35 cellular contexts compared by ENCODE assay signal in genomic region chr11:115480611-115481010, GRCh38. TPM values are rescaled to one million over a fixed set of nuclear protein-coding genes. Genes with fewer than 3 reads are reported as not detected.
"Had no signal": no experiment of that assay in that cellular context is flagged by ENCODE, and none has a peak within 500 bp of the region (broad histone marks: within the 10 kb centered on the region; RNA-seq: fewer than 3 reads in every experiment).

No MANE protein-coding gene starts in this region.

- H3K9me3 ChIP-seq: adrenal gland, body of pancreas, colonic mucosa, esophagus squamous epithelium, gastroesophageal sphincter, heart left ventricle had no signal

- H3K36me3 Mint-ChIP-seq: activated naive CD4-positive, alpha-beta T cell treated with anti-CD3 and anti-CD28 coated beads, Interleukin-2, amount 50 U/mL, for 24 hours; activated naive CD8-positive, alpha-beta T cell treated with anti-CD3 and anti-CD28 coated beads for 36 hours had no signal

- H3K27ac Mint-ChIP-seq: activated B cell treated with CpG ODN at 0.5 μM for 24 hours; activated CD8-positive, alpha-beta T cell treated with anti-CD3 and anti-CD28 coated beads for 36 hours; activated naive CD4-positive, alpha-beta T cell treated with anti-CD3 and anti-CD28 coated beads for 36 hours; activated naive CD4-positive, alpha-beta T cell treated with anti-CD3 and anti-CD28 coated beads, Interleukin-2, amount 50 U/mL, for 24 hours; activated naive CD8-positive, alpha-beta T cell treated with anti-CD3 and anti-CD28 coated beads for 36 hours; activated naive CD8-positive, alpha-beta T cell treated with anti-CD3 and anti-CD28 coated beads, Interleukin-2, amount 50 U/mL, for 24 hours; activated T-helper 1 cell treated with anti-CD3 and anti-CD28 coated beads, Interleukin-12 subunit alpha, Interleukin-12 subunit beta, Interleukin-2, Interleukin-4 antibody, amounts not matched to agents 30 ng/mL and 10 ng/mL and 1 ng/mL, durations not matched to agents 14 hours and 24 hours and 36 hours; activated T-helper 2 cell treated with anti-CD3 and anti-CD28 coated beads, Interferon-gamma antibody, Interleukin-2, Interleukin-4, amounts not matched to agents 10 μg/mL and 5 μg/mL and 100 μg/mL, durations not matched to agents 14 hours and 24 hours and 36 hours; T-helper 17 cell; T-helper 2 cell treated with Interferon-gamma antibody and Interleukin-4, amounts not matched to agents 5 μg/mL and 100 μg/mL, for 36 hours had no signal

- DNase-seq: activated B cell treated with CpG ODN at 0.5 μM for 24 hours; activated CD4-positive, alpha-beta T cell treated with anti-CD3 and anti-CD28 coated beads for 48 hours; activated CD4-positive, alpha-beta T cell treated with anti-CD3 and anti-CD28 coated beads, Interleukin-2, amount 50 U/mL, for 1 hour; activated CD4-positive, alpha-beta T cell treated with anti-CD3 and anti-CD28 coated beads, Interleukin-2, amount 50 U/mL, for 48 hours; activated CD8-positive, alpha-beta memory T cell treated with anti-CD3 and anti-CD28 coated beads for 24 hours; activated CD8-positive, alpha-beta memory T cell treated with anti-CD3 and anti-CD28 coated beads, Interleukin-2, amount 50 U/mL, for 4 hours; activated CD8-positive, alpha-beta T cell treated with anti-CD3 and anti-CD28 coated beads for 36 hours; activated effector memory CD4-positive, alpha-beta T cell treated with anti-CD3 and anti-CD28 coated beads, Interleukin-2, amount 50 U/mL, for 16 hours; activated naive CD4-positive, alpha-beta T cell treated with anti-CD3 and anti-CD28 coated beads for 36 hours; activated naive CD8-positive, alpha-beta T cell treated with anti-CD3 and anti-CD28 coated beads for 36 hours; activated naive CD8-positive, alpha-beta T cell treated with anti-CD3 and anti-CD28 coated beads, Interleukin-2, amount 50 U/mL, for 24 hours; activated T-cell treated with anti-CD3 and anti-CD28 coated beads, Interleukin-2, amount 50 U/mL, for 1 hour; activated T-cell treated with anti-CD3 and anti-CD28 coated beads, Interleukin-2, amount 50 U/mL, for 48 hours; adrenal gland; amygdala; aorta; body of pancreas; central memory CD4-positive, alpha-beta T cell; cerebellar nuclear complex; colonic mucosa; effector CD8-positive, alpha-beta T cell; esophagus squamous epithelium; foreskin melanocyte; heart left ventricle; T-helper 1 cell; T-helper 17 cell; T1000; WERI-Rb-1 had no signal

- H3K27me3 ChIP-seq: adrenal gland, body of pancreas, colonic mucosa, esophagus squamous epithelium, gastroesophageal sphincter, heart left ventricle had no signal

- H3K27me3 Mint-ChIP-seq: activated naive CD4-positive, alpha-beta T cell treated with anti-CD3 and anti-CD28 coated beads, Interleukin-2, amount 50 U/mL, for 24 hours; activated naive CD8-positive, alpha-beta T cell treated with anti-CD3 and anti-CD28 coated beads for 36 hours; T-helper 17 cell had no signal

- H3K4me1 ChIP-seq: adrenal gland, body of pancreas, colonic mucosa, esophagus squamous epithelium, gastroesophageal sphincter, heart left ventricle had no signal

- H3K36me3 ChIP-seq: adrenal gland, colonic mucosa, esophagus squamous epithelium, gastroesophageal sphincter, heart left ventricle, WERI-Rb-1 had no signal

- H3K4me1 Mint-ChIP-seq: activated B cell treated with CpG ODN at 0.5 μM for 24 hours; activated naive CD4-positive, alpha-beta T cell treated with anti-CD3 and anti-CD28 coated beads, Interleukin-2, amount 50 U/mL, for 24 hours; activated naive CD8-positive, alpha-beta T cell treated with anti-CD3 and anti-CD28 coated beads for 36 hours; activated naive CD8-positive, alpha-beta T cell treated with anti-CD3 and anti-CD28 coated beads, Interleukin-2, amount 50 U/mL, for 24 hours; T-helper 17 cell had no signal

- H3K4me3 Mint-ChIP-seq: activated B cell treated with CpG ODN at 0.5 μM for 24 hours; activated CD8-positive, alpha-beta T cell treated with anti-CD3 and anti-CD28 coated beads for 36 hours; activated naive CD4-positive, alpha-beta T cell treated with anti-CD3 and anti-CD28 coated beads for 36 hours; activated naive CD4-positive, alpha-beta T cell treated with anti-CD3 and anti-CD28 coated beads, Interleukin-2, amount 50 U/mL, for 24 hours; activated naive CD8-positive, alpha-beta T cell treated with anti-CD3 and anti-CD28 coated beads for 36 hours; activated naive CD8-positive, alpha-beta T cell treated with anti-CD3 and anti-CD28 coated beads, Interleukin-2, amount 50 U/mL, for 24 hours; activated T-helper 1 cell treated with anti-CD3 and anti-CD28 coated beads, Interleukin-12 subunit alpha, Interleukin-12 subunit beta, Interleukin-2, Interleukin-4 antibody, amounts not matched to agents 30 ng/mL and 10 ng/mL and 1 ng/mL, durations not matched to agents 14 hours and 24 hours and 36 hours; T-helper 17 cell; T-helper 2 cell treated with Interferon-gamma antibody and Interleukin-4, amounts not matched to agents 5 μg/mL and 100 μg/mL, for 36 hours had no signal

- H3K27ac ChIP-seq: adrenal gland, body of pancreas, colonic mucosa, epithelial cell of prostate, esophagus squamous epithelium, gastroesophageal sphincter, heart left ventricle, WERI-Rb-1 had no signal

- H3K9me3 Mint-ChIP-seq: activated CD8-positive, alpha-beta T cell treated with anti-CD3 and anti-CD28 coated beads for 36 hours; activated naive CD4-positive, alpha-beta T cell treated with anti-CD3 and anti-CD28 coated beads, Interleukin-2, amount 50 U/mL, for 24 hours; activated naive CD8-positive, alpha-beta T cell treated with anti-CD3 and anti-CD28 coated beads for 36 hours; activated naive CD8-positive, alpha-beta T cell treated with anti-CD3 and anti-CD28 coated beads, Interleukin-2, amount 50 U/mL, for 24 hours; activated T-helper 1 cell treated with anti-CD3 and anti-CD28 coated beads, Interleukin-12 subunit alpha, Interleukin-12 subunit beta, Interleukin-2, Interleukin-4 antibody, amounts not matched to agents 30 ng/mL and 10 ng/mL and 1 ng/mL, durations not matched to agents 14 hours and 24 hours and 36 hours; activated T-helper 2 cell treated with anti-CD3 and anti-CD28 coated beads, Interferon-gamma antibody, Interleukin-2, Interleukin-4, amounts not matched to agents 10 μg/mL and 5 μg/mL and 100 μg/mL, durations not matched to agents 14 hours and 24 hours and 36 hours; T-helper 2 cell treated with Interferon-gamma antibody and Interleukin-4, amounts not matched to agents 5 μg/mL and 100 μg/mL, for 36 hours had no signal

- ATAC-seq: activated CD4-positive, CD25-positive, alpha-beta regulatory T cell treated with anti-CD3 and anti-CD28 coated beads, Interleukin-2, amount 50 U/mL, for 24 hours; activated CD8-positive, alpha-beta T cell treated with anti-CD3 and anti-CD28 coated beads for 36 hours; activated naive CD8-positive, alpha-beta T cell treated with anti-CD3 and anti-CD28 coated beads, Interleukin-2, amount 50 U/mL, for 24 hours; body of pancreas; gastroesophageal sphincter; heart left ventricle; T-helper 17 cell had no signal

- H3K4me3 ChIP-seq: adrenal gland, body of pancreas, colonic mucosa, esophagus squamous epithelium, gastroesophageal sphincter, heart left ventricle had no signal

RNA-seq across cellular contexts. Expression of gene CADM1, which starts 23.6 kb away (rescaled TPM):
- total RNA-seq: activated naive CD8-positive, alpha-beta T cell treated with anti-CD3 and anti-CD28 coated beads for 36 hours; activated T-helper 1 cell treated with anti-CD3 and anti-CD28 coated beads, Interleukin-12 subunit alpha, Interleukin-12 subunit beta, Interleukin-2, Interleukin-4 antibody, amounts not matched to agents 30 ng/mL and 10 ng/mL and 1 ng/mL, durations not matched to agents 14 hours and 24 hours and 36 hours had no signal
